21 cellular contexts compared by ENCODE assay signal in the genomic region with DNA sequence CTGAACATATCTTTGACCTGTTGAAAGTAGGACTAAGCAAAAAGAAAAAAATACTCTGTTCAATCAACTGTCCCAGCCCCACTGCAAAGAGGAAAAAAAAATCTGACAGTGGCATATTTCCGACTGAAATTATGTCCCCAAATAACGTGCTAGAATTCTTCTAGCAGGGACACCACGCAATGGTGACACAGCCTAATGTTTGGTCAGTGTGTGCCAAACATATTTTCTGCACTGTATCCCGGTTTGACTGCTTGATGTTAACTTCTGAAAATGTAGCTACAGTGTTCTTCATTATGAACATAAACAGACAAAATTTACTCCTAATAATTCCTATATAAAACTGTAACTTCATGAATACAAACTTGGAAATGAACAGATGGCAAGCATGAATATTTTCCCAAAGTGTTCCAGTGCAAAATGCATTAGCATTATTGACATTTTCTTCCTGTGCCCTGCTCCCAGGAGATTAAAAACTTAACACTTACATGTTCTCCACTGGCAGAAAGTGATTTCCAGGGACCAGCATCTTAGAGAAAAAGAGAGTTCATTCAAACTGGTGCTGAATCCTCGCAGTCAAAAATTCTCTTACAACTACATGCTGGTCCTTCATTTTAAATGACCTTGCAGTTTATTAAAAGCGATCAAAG.
"Had no signal": no experiment of that assay in that cellular context is flagged by ENCODE, and none has a peak within 500 bp of the region (broad histone marks: within the 10 kb centered on the region; RNA-seq: fewer than 3 reads in every experiment).

No MANE protein-coding gene starts in this region.

- H3K36me3 Mint-ChIP-seq: T-cell had no signal

- ATAC-seq: K562, T-cell had no signal

- H3K4me3 Mint-ChIP-seq: IgD-negative memory B cell, T-cell had no signal

- H3K9me3 ChIP-seq: SK-N-SH had no signal

- H3K4me1 Mint-ChIP-seq: T-cell had no signal

- H3K27me3 Mint-ChIP-seq: IgD-negative memory B cell, T-cell had no signal

- DNase-seq: Kasumi-1, MM.1S, NCI-H1092 treated with DMSO at 0.1 percent for 48 hours, NCI-H1436, NCI-H187 treated with DMSO at 0.1 percent for 48 hours, NCI-H2029 treated with DMSO at 0.1 percent for 48 hours, NCI-H226, NCI-H510A, NCI-H526 treated with DMSO at 0.1 percent for 48 hours, NCI-H774, Right ventricle myocardium superior, RPMI8226, SK-N-SH, SW 1271, T-cell had no signal

- H3K27ac Mint-ChIP-seq: IgD-negative memory B cell, T-cell had no signal

- H3K27ac ChIP-seq: HL-60, KMS-11 had no signal

- FAIRE-seq: HTR-8/SVneo, K562, RCC 7860 had no signal

- H3K4me3 ChIP-seq: K562 had no signal
